22 cellular contexts compared by ENCODE assay signal in genomic region chr4:110020139-110020538, GRCh38.
DNase-seq lines count a peak whose midpoint lies in the region; ATAC-seq, FAIRE-seq and TF ChIP-seq lines count a peak whose summit lies in the region.
"Had no signal": no experiment of that assay in that cellular context is flagged by ENCODE, and none has a peak within 500 bp of the region (broad histone marks: within the 10 kb centered on the region; RNA-seq: fewer than 3 reads in every experiment).

No MANE protein-coding gene starts in this region.

- H3K4me2 ChIP-seq in A549 = peak overlapping the region; percentile 46
- H3K4me2 ChIP-seq in H9 (ENCODE audit: insufficient read depth, insufficient read length, low read length) = no peak overlapping the region

- no peak overlapping the region for H3K23ac ChIP-seq in H9 (ENCODE audit: insufficient read length, low read depth, low read length)

- peaks cover 9 to 10% of the 10 kb centered on the region in 2 experiments; a peak in 4 of 5 replicates for H3K9me3 Mint-ChIP-seq in H9
- H3K9me3 Mint-ChIP-seq in Calu3 (ENCODE audit: low read depth, unreplicated experiment) = no peaks in the 10 kb centered on the region
- H3K9me3 Mint-ChIP-seq: activated T-helper 1 cell treated with anti-CD3 and anti-CD28 coated beads, Interleukin-12 subunit alpha, Interleukin-12 subunit beta, Interleukin-2, Interleukin-4 antibody, amounts not matched to agents 30 ng/mL and 10 ng/mL and 1 ng/mL, durations not matched to agents 14 hours and 24 hours and 36 hours had no signal

- H2BK12ac ChIP-seq in H9 (ENCODE audit: insufficient read length, low read depth, low read length) = no peak overlapping the region

- 36% methylated on average over 5 of the region's 5 CpGs for WGBS in A549 (ENCODE audit: missing lambda C conversion rate)
- WGBS in H9 (ENCODE audit: extremely low coverage, insufficient read length, low lambda C conversion rate) = no CpG with 5 or more reads among the region's 5 CpGs

- no peak overlapping the region for H3K14ac ChIP-seq in H9 (ENCODE audit: insufficient read depth, low read length)

- ATAC-seq in A549 = no peak
- ATAC-seq: activated CD8-positive, alpha-beta T cell treated with anti-CD3 and anti-CD28 coated beads, Interleukin-2, amount 10 ng/mL, durations not matched to agents 7 days and 5 days; heart right ventricle; upper lobe of right lung had no signal

- H2AK5ac ChIP-seq in H9 (ENCODE audit: insufficient read length, low read length) = no peak overlapping the region

- H3K36me3 ChIP-seq in effector memory CD4-positive, alpha-beta T cell (ENCODE audit: control insufficient read depth, insufficient read depth, low read length) = no peaks in the 10 kb centered on the region
- H3K36me3 ChIP-seq: adrenal gland, heart right ventricle, upper lobe of right lung had no signal

- H3K4me1 Mint-ChIP-seq in H9 (peaks cover 15 to 20% of the 10 kb centered on the region in 2 experiments), Calu3 (ENCODE audit: low read depth, unreplicated experiment) (no peaks in the 10 kb centered on the region)

- BruUV-seq in Calu3 (replicated peaks; lab: Mats Ljungman, UMichigan) = no TSS peak

- peak overlapping the region; percentile 27 for H2AFZ ChIP-seq in H9 (ENCODE audit: low read length)
- H2AFZ ChIP-seq: parathyroid adenoma had no signal

- no peak overlapping the region for H4K5ac ChIP-seq in H9 (ENCODE audit: insufficient read length, low read depth, low read length)

- no peak overlapping the region for H4K91ac ChIP-seq in H9 (ENCODE audit: insufficient read length, low read depth, low read length)

- H3K4me3 ChIP-seq in A549 (no peak overlapping the region), cardiac fibroblast (replicated peaks in 1 of 2; ENCODE audit: low read depth in 2 of 2, low read length in 2 of 2) (no peak overlapping the region)
- H3K4me3 ChIP-seq in effector memory CD4-positive, alpha-beta T cell (ENCODE audit: insufficient read depth, low read depth, low read length, poor library complexity, severe bottlenecking) = no peak overlapping the region
- H3K4me3 ChIP-seq: adrenal gland, coronary artery, heart right ventricle, upper lobe of right lung had no signal

- POLR2A ChIA-PET in A549 (lab: Yijun Ruan, JAX) = no interaction called here

- H3K27ac Mint-ChIP-seq in H9 = no peak overlapping the region; a peak in 1 of 7 replicates
- H3K27ac Mint-ChIP-seq in Calu3 (ENCODE audit: unreplicated experiment) = no peak overlapping the region
- H3K27ac Mint-ChIP-seq: activated CD8-positive, alpha-beta T cell treated with anti-CD3 and anti-CD28 coated beads, Interleukin-2, amount 10 ng/mL, durations not matched to agents 7 days and 5 days; activated T-helper 1 cell treated with anti-CD3 and anti-CD28 coated beads, Interleukin-12 subunit alpha, Interleukin-12 subunit beta, Interleukin-2, Interleukin-4 antibody, amounts not matched to agents 30 ng/mL and 10 ng/mL and 1 ng/mL, durations not matched to agents 14 hours and 24 hours and 36 hours had no signal

- H3K27ac ChIP-seq in A549 (no peak overlapping the region), H9 (ENCODE audit: insufficient read length, low read depth, low read length) (no peak overlapping the region)
- no peak overlapping the region for H3K27ac ChIP-seq in effector memory CD4-positive, alpha-beta T cell (ENCODE audit: insufficient read depth, low read length, poor library complexity, severe bottlenecking)
- H3K27ac ChIP-seq: adrenal gland, coronary artery, heart right ventricle, parathyroid adenoma, upper lobe of right lung, VCaP had no signal

- H4K8ac ChIP-seq in H9 (replicated peaks; ENCODE audit: insufficient read length, low read depth, low read length) = no peak overlapping the region

- H3K18ac ChIP-seq in H9 (ENCODE audit: insufficient read length, low read depth, low read length) = no peak overlapping the region

- H3K9ac ChIP-seq in H9 (ENCODE audit: extremely low read depth, insufficient read length, low read length) = no peak overlapping the region
- H3K9ac ChIP-seq: parathyroid adenoma had no signal

- H2BK120ac ChIP-seq in H9 (ENCODE audit: low read depth, low read length, poor library complexity, severe bottlenecking) = no peak overlapping the region

- no peak for TF ChIP-seq EP300 in A549 (IDR thresholded peaks at IDR 0.05)

- no peak for TF ChIP-seq RAD21 in A549 (conservative IDR thresholded peaks at IDR 0.05 in 1 of 2, IDR thresholded peaks at IDR 0.05 in 1 of 2)

- no peaks in the 10 kb centered on the region for H3K23me2 ChIP-seq in H9 (ENCODE audit: insufficient read length, low read depth, low read length, poor library complexity, severe bottlenecking)

- no peaks in the 10 kb centered on the region for H3K27me3 ChIP-seq in H9 (ENCODE audit: insufficient read depth, low read length)
- H3K27me3 ChIP-seq in effector memory CD4-positive, alpha-beta T cell (replicated peaks; ENCODE audit: control insufficient read depth, insufficient read depth, low read length, poor library complexity, severe bottlenecking) = no peaks in the 10 kb centered on the region

- no peak for DNase-seq in A549 (ENCODE audit: low read depth in 1 of 2, low spot score in 1 of 2)
- no peak for DNase-seq in H9
- DNase-seq in cardiac fibroblast (ENCODE audit: low read depth in 2 of 2) = peak; percentile 27 to 33
- DNase-seq in kidney tubule cell (ENCODE audit: low spot score) = peak; percentile 6
- DNase-seq in RKO (ENCODE audit: low spot score) = no peak
- no peak for DNase-seq in effector memory CD4-positive, alpha-beta T cell
- no peak for DNase-seq in Calu3
- no peak for DNase-seq in DMS 273 treated with DMSO at 0.1 percent for 48 hours (lab: John Stamatoyannopoulos, UW)
- DNase-seq: activated CD8-positive, alpha-beta T cell treated with anti-CD3 and anti-CD28 coated beads, Interleukin-2, amount 10 ng/mL, durations not matched to agents 7 days and 5 days; adrenal gland; CD4-positive, alpha-beta memory T cell; GOT3; heart right ventricle; NCI-H1436; stimulated activated naive CD4-positive, alpha-beta T cell treated with Interleukin-2 at 50 U/mL for 16 hours; SW 1271; upper lobe of right lung had no signal

- H2BK5ac ChIP-seq in H9 (ENCODE audit: insufficient read length, low read length) = no peak overlapping the region

- H3K79me1 ChIP-seq in H9 (ENCODE audit: insufficient read depth, low read depth, low read length, poor library complexity, severe bottlenecking) = no peaks in the 10 kb centered on the region

- H3K9me3 ChIP-seq in A549 (no peaks in the 10 kb centered on the region), H9 (ENCODE audit: control insufficient read depth, low read depth, low read length) (no peaks in the 10 kb centered on the region)
- H3K9me3 ChIP-seq in effector memory CD4-positive, alpha-beta T cell (ENCODE audit: control insufficient read depth, low read length) = no peaks in the 10 kb centered on the region
- H3K9me3 ChIP-seq: adrenal gland, upper lobe of right lung had no signal

- intact Hi-C loops in Calu3 (cut with micrococcal nuclease; ENCODE audit: unreplicated experiment) = no loop called here

- H3K4me1 ChIP-seq in A549 (0 out of 3 replicates have a peak, but pooled peaks cover 8% of the 10 kb centered on the region), H9 (ENCODE audit: insufficient read depth, low read length) (peaks cover 2% of the 10 kb centered on the region; the same call in 1 of the 2 replicates)
- H3K4me1 ChIP-seq in effector memory CD4-positive, alpha-beta T cell (ENCODE audit: control insufficient read depth, insufficient read depth, low read length, poor library complexity, severe bottlenecking) = no peaks in the 10 kb centered on the region
- H3K4me1 ChIP-seq: adrenal gland, heart right ventricle, parathyroid adenoma, upper lobe of right lung had no signal

- H3K36me3 Mint-ChIP-seq in H9 (ENCODE audit: insufficient read depth in 1 of 3, low read depth in 3 of 3) = peaks cover 0 to 11% (median 6%) of the 10 kb centered on the region in 3 experiments; a peak in 4 of 7 replicates
- no peaks in the 10 kb centered on the region for H3K36me3 Mint-ChIP-seq in Calu3 (ENCODE audit: insufficient read depth, unreplicated experiment)

- no peak for FAIRE-seq in A549 (lab: Jason Lieb, UNC)
- FAIRE-seq: GM12891 had no signal

- TF ChIP-seq POLR2A in A549 (IDR thresholded peaks at IDR 0.05; ENCODE audit: low read length) = no peak

- H3K27me3 Mint-ChIP-seq in H9 (ENCODE audit: low read depth) (no peaks in the 10 kb centered on the region), Calu3 (ENCODE audit: unreplicated experiment) (no peaks in the 10 kb centered on the region)

- H3T11ph ChIP-seq in H9 (ENCODE audit: low read length) = no peak overlapping the region

- no peak overlapping the region for H2BK15ac ChIP-seq in H9 (ENCODE audit: low read depth, low read length)

- H3K4me3 Mint-ChIP-seq in H9 = no peak overlapping the region
- H3K4me3 Mint-ChIP-seq in Calu3 (ENCODE audit: low read depth, unreplicated experiment) = no peak overlapping the region
- H3K4me3 Mint-ChIP-seq: activated CD8-positive, alpha-beta T cell treated with anti-CD3 and anti-CD28 coated beads, Interleukin-2, amount 10 ng/mL, durations not matched to agents 7 days and 5 days; activated T-helper 1 cell treated with anti-CD3 and anti-CD28 coated beads, Interleukin-12 subunit alpha, Interleukin-12 subunit beta, Interleukin-2, Interleukin-4 antibody, amounts not matched to agents 30 ng/mL and 10 ng/mL and 1 ng/mL, durations not matched to agents 14 hours and 24 hours and 36 hours had no signal

- H3K4ac ChIP-seq in H9 (ENCODE audit: low read depth, low read length) = no peak overlapping the region

- no peak overlapping the region for H2BK20ac ChIP-seq in H9 (ENCODE audit: low read depth, low read length, poor library complexity, severe bottlenecking)

- CTCF ChIA-PET in A549 (lab: Yijun Ruan, JAX) = interaction anchor here (0.8 to 1.6 kb wide), 2 partner anchors 14 to 43 kb away, joined by 3 to 7 read pairs; no protein-coding TSS in a partner anchor
- CTCF ChIA-PET in Calu3 (lab: Charles Lee) = interaction anchor here (0.6 kb wide), 1 partner anchor 378 kb away, joined by 7 read pairs; no protein-coding TSS in a partner anchor

- no peak overlapping the region for H3K56ac ChIP-seq in H9 (ENCODE audit: insufficient read length, low read depth, low read length)

- no peaks in the 10 kb centered on the region for H3K79me2 ChIP-seq in H9 (ENCODE audit: insufficient read depth, low read length)
- H3K79me2 ChIP-seq: parathyroid adenoma had no signal

- no peaks in the 10 kb centered on the region for H4K20me1 ChIP-seq in H9 (ENCODE audit: control insufficient read depth, insufficient read depth, insufficient read length)

- TF ChIP-seq CTCF in A549 (IDR thresholded peaks at IDR 0.05) (no peak), H9 (conservative IDR thresholded peaks at IDR 0.05) (no peak), cardiac fibroblast (IDR thresholded peaks at IDR 0.05; ENCODE audit: low read depth, low read length) (no peak), Calu3 (IDR thresholded peaks at IDR 0.05; ENCODE audit: unreplicated experiment) (no peak)

TF ChIP-seq in A549, 52 proteins besides CTCF, POLR2A, EP300 and RAD21 (continues in another document):
- TF ChIP-seq CBX2 (IDR thresholded peaks at IDR 0.05; ENCODE audit: borderline replicate concordance, low read depth) (no peak), FOXS1 (CRISPR knock-in tag; IDR thresholded peaks at IDR 0.05) (no peak), CBX8 (IDR thresholded peaks at IDR 0.05) (no peak), SMC3 (IDR thresholded peaks at IDR 0.05) (no peak), NFE2L2 (conservative IDR thresholded peaks at IDR 0.05; ENCODE audit: low read length) (no peak), PHF8 (IDR thresholded peaks at IDR 0.05; ENCODE audit: borderline replicate concordance, low read depth) (no peak)

Comparison
In these comparisons a context has a peak if more than half of its experiments do, and no peak if none do; other contexts are left out.
1. DNase-seq: peak in cardiac fibroblast (2 of 2) and kidney tubule cell (single experiment); none in A549 (0 of 2), H9 (single experiment), RKO (single experiment), effector memory CD4-positive, alpha-beta T cell (0 of 3), Calu3 (single experiment) and DMS 273 treated with DMSO at 0.1 percent for 48 hours (single experiment).